Comparison of ENCODE assay signal across 8 cellular contexts in the genomic region with DNA sequence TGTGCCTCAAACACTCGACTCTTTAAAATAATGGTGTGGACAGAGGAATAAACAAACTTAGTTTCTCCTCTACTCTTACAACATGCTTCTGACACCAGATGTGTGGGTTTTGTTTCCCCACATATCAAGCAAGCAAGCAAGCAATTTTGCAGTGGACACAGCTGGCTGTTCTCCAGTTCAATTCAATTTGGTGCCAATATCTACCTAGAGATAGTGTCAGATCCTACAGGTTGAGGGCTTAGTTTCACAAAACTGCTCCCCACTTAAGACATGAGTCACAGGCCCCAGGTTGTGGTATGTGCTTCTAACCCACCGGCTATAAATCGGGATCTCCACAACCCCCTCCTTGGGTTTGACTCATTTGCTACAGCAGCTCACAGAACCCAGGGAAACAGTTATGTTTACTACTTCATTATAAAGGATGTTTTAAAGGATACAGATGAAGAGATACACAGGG.
DNase-seq lines count a peak whose midpoint lies in the region; ATAC-seq and TF ChIP-seq lines count a peak whose summit lies in the region.

No MANE protein-coding gene starts in this region.

- no peak for TF ChIP-seq EP300 in transverse colon (IDR thresholded peaks at IDR 0.05; ENCODE audit: low read depth)

- in situ Hi-C loops in transverse colon (cut with MboI; ENCODE audit: low pct_ligation_motif_present in 1 of 4, low pct_unique_long_range_greater_than_20kb in 1 of 4, low sequenced_read_pairs in 3 of 4) = loop anchor here in 1 of 4 donors (25.0 kb wide), 1 partner anchor 425 kb away; no protein-coding TSS in a partner anchor

- DNase-seq in AG20443 (ENCODE audit: low spot score) = peak; percentile 33
- peak; percentile 27 for DNase-seq in LHCN-M2 (ENCODE audit: low read depth)
- DNase-seq in activated T-helper 2 cell treated with anti-CD3 and anti-CD28 coated beads, Interferon-gamma antibody, Interleukin-2, Interleukin-4, amounts not matched to agents 10 μg/mL and 5 μg/mL and 100 μg/mL, durations not matched to agents 14 hours and 24 hours and 36 hours (ENCODE audit: low spot score) = no peak
- DNase-seq in kidney glomerular epithelial cell (lab: John Stamatoyannopoulos, UW) = peak; percentile 40
- DNase-seq in transverse colon = no peak
- no peak for DNase-seq in HT-29 (ENCODE audit: low spot score)

- H3K9me3 Mint-ChIP-seq in activated T-helper 2 cell treated with anti-CD3 and anti-CD28 coated beads, Interferon-gamma antibody, Interleukin-2, Interleukin-4, amounts not matched to agents 10 μg/mL and 5 μg/mL and 100 μg/mL, durations not matched to agents 14 hours and 24 hours and 36 hours = peaks cover 10% of the 10 kb centered on the region

- intact Hi-C loops in activated T-helper 2 cell treated with anti-CD3 and anti-CD28 coated beads, Interferon-gamma antibody, Interleukin-2, Interleukin-4, amounts not matched to agents 10 μg/mL and 5 μg/mL and 100 μg/mL, durations not matched to agents 14 hours and 24 hours and 36 hours (cut with micrococcal nuclease) = no loop called here
- intact Hi-C loops in transverse colon (cut with DNase I; ENCODE audit: low total_unique reads) = no loop called here

- no peak for ATAC-seq in HG02884 (IDR thresholded peaks at IDR 0.05; ENCODE audit: unreplicated experiment)
- no peak for ATAC-seq in GM21526 (IDR thresholded peaks at IDR 0.05; ENCODE audit: low FRiP score, unreplicated experiment)

- H3K27me3 Mint-ChIP-seq in activated T-helper 2 cell treated with anti-CD3 and anti-CD28 coated beads, Interferon-gamma antibody, Interleukin-2, Interleukin-4, amounts not matched to agents 10 μg/mL and 5 μg/mL and 100 μg/mL, durations not matched to agents 14 hours and 24 hours and 36 hours (ENCODE audit: low read depth) = no peaks in the 10 kb centered on the region

- H3K36me3 Mint-ChIP-seq in activated T-helper 2 cell treated with anti-CD3 and anti-CD28 coated beads, Interferon-gamma antibody, Interleukin-2, Interleukin-4, amounts not matched to agents 10 μg/mL and 5 μg/mL and 100 μg/mL, durations not matched to agents 14 hours and 24 hours and 36 hours (ENCODE audit: low read depth) = peaks cover 95% of the 10 kb centered on the region

- no peak for TF ChIP-seq POLR2A in transverse colon (IDR thresholded peaks at IDR 0.05)

- no peak for TF ChIP-seq CTCF in transverse colon (IDR thresholded peaks at IDR 0.05)

- H3K27ac Mint-ChIP-seq in activated T-helper 2 cell treated with anti-CD3 and anti-CD28 coated beads, Interferon-gamma antibody, Interleukin-2, Interleukin-4, amounts not matched to agents 10 μg/mL and 5 μg/mL and 100 μg/mL, durations not matched to agents 14 hours and 24 hours and 36 hours = peak overlapping the region; percentile 68

- peaks cover 62% of the 10 kb centered on the region for H3K4me1 Mint-ChIP-seq in activated T-helper 2 cell treated with anti-CD3 and anti-CD28 coated beads, Interferon-gamma antibody, Interleukin-2, Interleukin-4, amounts not matched to agents 10 μg/mL and 5 μg/mL and 100 μg/mL, durations not matched to agents 14 hours and 24 hours and 36 hours (ENCODE audit: low read depth)

- H3K4me3 ChIP-seq in transverse colon = no peak overlapping the region

- H3K27ac ChIP-seq in transverse colon = peak overlapping the region in 1 of 4 donors; percentile 1

- no peaks in the 10 kb centered on the region for H3K27me3 ChIP-seq in transverse colon

- H3K4me3 Mint-ChIP-seq in activated T-helper 2 cell treated with anti-CD3 and anti-CD28 coated beads, Interferon-gamma antibody, Interleukin-2, Interleukin-4, amounts not matched to agents 10 μg/mL and 5 μg/mL and 100 μg/mL, durations not matched to agents 14 hours and 24 hours and 36 hours (ENCODE audit: low read depth) = peak overlapping the region; percentile 10

- no peaks in the 10 kb centered on the region for H3K36me3 ChIP-seq in transverse colon

- peaks cover 0 to 23% (median 7%) of the 10 kb centered on the region in 4 donors for H3K4me1 ChIP-seq in transverse colon

- WGBS in transverse colon (ENCODE audit: low coverage in 1 of 2), 2 donors = 49 to 65% methylated on average over 3 of the region's 3 CpGs

- no peaks in the 10 kb centered on the region for H3K9me3 ChIP-seq in transverse colon

Comparison
In these comparisons a context has a peak if more than half of its experiments do, and no peak if none do; other contexts are left out.
1. DNase-seq: peak in AG20443 (single experiment), LHCN-M2 (single experiment) and kidney glomerular epithelial cell (single experiment); none in activated T-helper 2 cell treated with anti-CD3 and anti-CD28 coated beads, Interferon-gamma antibody, Interleukin-2, Interleukin-4, amounts not matched to agents 10 μg/mL and 5 μg/mL and 100 μg/mL, durations not matched to agents 14 hours and 24 hours and 36 hours (single experiment), transverse colon (single experiment) and HT-29 (single experiment).